Comparison of ENCODE assay signal across 25 cellular contexts in genomic region chr11:36019722-36020121, GRCh38.
DNase-seq lines count a peak whose midpoint lies in the region; ATAC-seq, FAIRE-seq and TF ChIP-seq lines count a peak whose summit lies in the region.
"Had no signal": no experiment of that assay in that cellular context is flagged by ENCODE, and none has a peak within 500 bp of the region (broad histone marks: within the 10 kb centered on the region; RNA-seq: fewer than 3 reads in every experiment).

No MANE protein-coding gene starts in this region.

- H3K36me3 ChIP-seq in breast epithelium (no peaks in the 10 kb centered on the region), keratinocyte (ENCODE audit: control insufficient read depth in 2 of 2, extremely low read depth in 1 of 2, insufficient read depth in 2 of 2, low read length in 2 of 2) (no peaks in the 10 kb centered on the region)
- no peaks in the 10 kb centered on the region for H3K36me3 ChIP-seq in CD4-positive, alpha-beta memory T cell (ENCODE audit: insufficient read depth, low read length)

- DNase-seq in MCF 10A (ENCODE audit: unreplicated experiment) = peak; percentile 69
- DNase-seq in breast epithelium (ENCODE audit: low spot score in 2 of 2) = no peak
- peak; percentile 9 for DNase-seq in amniotic epithelial cell (ENCODE audit: low read depth)
- peak; percentile 72 for DNase-seq in keratinocyte (ENCODE audit: low read depth, low spot score)
- no peak for DNase-seq in CD4-positive, alpha-beta memory T cell
- DNase-seq in COLO829 (ENCODE audit: low spot score) = no peak
- DNase-seq: activated naive CD4-positive, alpha-beta T cell treated with anti-CD3 and anti-CD28 coated beads, Interleukin-2, amount 50 U/mL, for 16 hours; activated T-cell treated with anti-CD3 and anti-CD28 coated beads, Interleukin-2, amount 50 U/mL, for 48 hours; KG1; kidney glomerular epithelial cell; natural killer cell; NCI-H2081 treated with DMSO at 0.1 percent for 48 hours; NCI-H510A treated with DMSO at 0.1 percent for 48 hours; posterior cingulate gyrus had no signal

- H3K4me1 Mint-ChIP-seq in MCF 10A (ENCODE audit: insufficient read depth, unreplicated experiment) = peaks cover 52% of the 10 kb centered on the region
- H3K4me1 Mint-ChIP-seq in CD4-positive, alpha-beta memory T cell = no peaks in the 10 kb centered on the region
- H3K4me1 Mint-ChIP-seq: memory B cell, natural killer cell had no signal

- peak; percentile 98 for FAIRE-seq in keratinocyte (lab: Jason Lieb, UNC)
- FAIRE-seq: A204.1, colon, GM12891 had no signal

- POLR2A ChIA-PET in MCF 10A (lab: Yijun Ruan, JAX) = interaction anchor here (0.6 to 1.3 kb wide), 2 partner anchors 14 to 125 kb away, joined by 3 to 5 read pairs; no protein-coding TSS in a partner anchor
- POLR2A ChIA-PET in CD4-positive, alpha-beta memory T cell (lab: Charles Lee; ENCODE audit: partially characterized antibody) = interaction anchor here (0.6 kb wide), 1 partner anchor 1977 kb away, joined by 3 read pairs; no protein-coding TSS in a partner anchor

- H3K4me1 ChIP-seq in breast epithelium (peaks cover 0 to 3% of the 10 kb centered on the region in 2 donors), keratinocyte (ENCODE audit: control insufficient read depth, extremely low read depth, insufficient read depth, low read length) (peaks cover 37% of the 10 kb centered on the region)
- no peaks in the 10 kb centered on the region for H3K4me1 ChIP-seq in CD4-positive, alpha-beta memory T cell (ENCODE audit: insufficient read depth, low read length)

- H3K27me3 Mint-ChIP-seq in MCF 10A (ENCODE audit: insufficient read depth, unreplicated experiment) = no peaks in the 10 kb centered on the region
- H3K27me3 Mint-ChIP-seq in CD4-positive, alpha-beta memory T cell = peaks cover 4 to 9% of the 10 kb centered on the region in 2 donors
- H3K27me3 Mint-ChIP-seq: type B pancreatic cell had no signal

- H3K4me3 ChIP-seq in breast epithelium (no peak overlapping the region), keratinocyte (ENCODE audit: control insufficient read depth in 2 of 3, extremely low read depth in 1 of 3, insufficient read depth in 2 of 3, low read depth in 1 of 3, low read length in 3 of 3) (no peak overlapping the region)
- H3K4me3 ChIP-seq in CD4-positive, alpha-beta memory T cell (ENCODE audit: low read length in 2 of 2) = no peak overlapping the region
- H3K4me3 ChIP-seq: BLaER1 treated with 17β-estradiol and CSF1 and Interleukin-3, amounts not matched to agents 10 nM and 100 nM had no signal

- intact Hi-C loops in MCF 10A (cut with micrococcal nuclease) = no loop called here
- intact Hi-C loops in breast epithelium (cut with DNase I; ENCODE audit: low total_unique reads) = no loop called here
- intact Hi-C loops in CD4-positive, alpha-beta memory T cell (cut with micrococcal nuclease) = no loop called here

- H3K27me3 ChIP-seq in breast epithelium = no peaks in the 10 kb centered on the region
- no peaks in the 10 kb centered on the region for H3K27me3 ChIP-seq in keratinocyte (ENCODE audit: control insufficient read depth, extremely low read depth, insufficient read depth, low read length)
- H3K27me3 ChIP-seq in CD4-positive, alpha-beta memory T cell (ENCODE audit: insufficient read depth, low read length) = no peaks in the 10 kb centered on the region
- H3K27me3 ChIP-seq: BLaER1 treated with 17β-estradiol and CSF1 and Interleukin-3, amounts not matched to agents 10 nM and 100 nM had no signal

- ATAC-seq in GM18511 (IDR thresholded peaks at IDR 0.05; ENCODE audit: unreplicated experiment) (no peak), HG02642 (IDR thresholded peaks at IDR 0.05; ENCODE audit: poor library complexity, unreplicated experiment) (no peak)
- ATAC-seq: activated CD4-positive, CD25-positive, alpha-beta regulatory T cell treated with anti-CD3 and anti-CD28 coated beads, Interleukin-2, amount 50 U/mL, for 24 hours; natural killer cell had no signal

- H3K27ac Mint-ChIP-seq in MCF 10A (ENCODE audit: low read depth, unreplicated experiment) = peak overlapping the region; percentile 77
- no peak overlapping the region for H3K27ac Mint-ChIP-seq in CD4-positive, alpha-beta memory T cell
- H3K27ac Mint-ChIP-seq: memory B cell; natural killer cell; stimulated activated naive CD8-positive, alpha-beta T cell treated with anti-CD3 and anti-CD28 coated beads, Interleukin-15, Interleukin-2, amounts not matched to agents 100 ng/mL and 50 ng/mL, for 24 hours; type B pancreatic cell had no signal

- no peak overlapping the region for H3K9ac ChIP-seq in keratinocyte (ENCODE audit: control insufficient read depth, extremely low read depth, insufficient read depth, low read length)
- H3K9ac ChIP-seq: BLaER1 treated with 17β-estradiol and CSF1 and Interleukin-3, amounts not matched to agents 10 nM and 100 nM had no signal

- H3K9me3 ChIP-seq in breast epithelium (no peaks in the 10 kb centered on the region), keratinocyte (ENCODE audit: control insufficient read depth, low read depth, low read length) (no peaks in the 10 kb centered on the region)
- no peaks in the 10 kb centered on the region for H3K9me3 ChIP-seq in CD4-positive, alpha-beta memory T cell (ENCODE audit: control insufficient read depth in 1 of 2, low read length in 2 of 2)

- H3K79me2 ChIP-seq in keratinocyte (ENCODE audit: control insufficient read depth, insufficient read depth, low read length) = peaks cover 12% of the 10 kb centered on the region

- BruUV-seq in MCF 10A (replicated peaks; lab: Mats Ljungman, UMichigan) = no TSS peak

- peaks cover 24% of the 10 kb centered on the region for H3K36me3 Mint-ChIP-seq in MCF 10A (ENCODE audit: insufficient read depth, unreplicated experiment)
- H3K36me3 Mint-ChIP-seq in CD4-positive, alpha-beta memory T cell = no peaks in the 10 kb centered on the region
- H3K36me3 Mint-ChIP-seq: memory B cell, natural killer cell, type B pancreatic cell had no signal

- H3K4me3 Mint-ChIP-seq in MCF 10A (ENCODE audit: unreplicated experiment) = no peak overlapping the region
- H3K4me3 Mint-ChIP-seq in CD4-positive, alpha-beta memory T cell = no peak overlapping the region
- H3K4me3 Mint-ChIP-seq: memory B cell; natural killer cell; stimulated activated naive CD8-positive, alpha-beta T cell treated with anti-CD3 and anti-CD28 coated beads, Interleukin-15, Interleukin-2, amounts not matched to agents 100 ng/mL and 50 ng/mL, for 24 hours; type B pancreatic cell had no signal

- CTCF ChIA-PET in MCF 10A (lab: Yijun Ruan, JAX) = interaction anchor here (0.6 to 1.3 kb wide), 4 partner anchors 9 to 534 kb away, joined by 3 to 5 read pairs (median 4); no protein-coding TSS in a partner anchor
- CTCF ChIA-PET in CD4-positive, alpha-beta memory T cell (lab: Charles Lee; ENCODE audit: partially characterized antibody) = no interaction called here

- dilution Hi-C loops in keratinocyte (cut with MboI; ENCODE audit: extremely low pct_ligation_motif_present, low sequenced_read_pairs) = no loop called here

- no peak overlapping the region for H3K27ac ChIP-seq in breast epithelium
- peak overlapping the region; percentile 29 for H3K27ac ChIP-seq in keratinocyte (ENCODE audit: control insufficient read depth, insufficient read depth, low read length)
- no peak overlapping the region for H3K27ac ChIP-seq in CD4-positive, alpha-beta memory T cell (ENCODE audit: low read depth, low read length)
- H3K27ac ChIP-seq: BLaER1 treated with 17β-estradiol and CSF1 and Interleukin-3, amounts not matched to agents 10 nM and 100 nM; HL-60 had no signal

- TF ChIP-seq CTCF in MCF 10A (IDR thresholded peaks at IDR 0.05; ENCODE audit: unreplicated experiment) = no peak
- TF ChIP-seq CTCF in breast epithelium (IDR thresholded peaks at IDR 0.05) = no peak
- no peak for TF ChIP-seq CTCF in keratinocyte (optimal IDR thresholded peaks at IDR 0.05 in 1 of 3, IDR thresholded peaks at IDR 0.05 in 1 of 3, conservative IDR thresholded peaks at IDR 0.05 in 1 of 3; ENCODE audit: extremely low read depth in 1 of 3, insufficient read depth in 2 of 3, low read length in 3 of 3)

- H4K20me1 ChIP-seq in keratinocyte (ENCODE audit: control insufficient read depth, extremely low read depth, insufficient read depth, low read length) = no peaks in the 10 kb centered on the region

- no peak for TF ChIP-seq POLR2A in breast epithelium (IDR thresholded peaks at IDR 0.05)

- no peaks in the 10 kb centered on the region for H3K9me1 ChIP-seq in keratinocyte (ENCODE audit: control insufficient read depth, extremely low read depth, insufficient read depth, low read length)

- no peak overlapping the region for H2AFZ ChIP-seq in keratinocyte (ENCODE audit: control insufficient read depth, low read length)

- H3K9me3 Mint-ChIP-seq in MCF 10A (ENCODE audit: unreplicated experiment) = no peaks in the 10 kb centered on the region
- peaks cover 0 to 1% (median 0%) of the 10 kb centered on the region in 8 donors for H3K9me3 Mint-ChIP-seq in CD4-positive, alpha-beta memory T cell
- H3K9me3 Mint-ChIP-seq: memory B cell; natural killer cell; stimulated activated naive CD8-positive, alpha-beta T cell treated with anti-CD3 and anti-CD28 coated beads, Interleukin-15, Interleukin-2, amounts not matched to agents 100 ng/mL and 50 ng/mL, for 24 hours; type B pancreatic cell had no signal

- H3K4me2 ChIP-seq in keratinocyte (ENCODE audit: control insufficient read depth, extremely low read depth, insufficient read depth, low read depth, low read length) = peak overlapping the region; percentile 19

Comparison
In these comparisons a context has a peak if more than half of its experiments do, and no peak if none do; other contexts are left out.
1. DNase-seq: peak in MCF 10A (single experiment), amniotic epithelial cell (single experiment) and keratinocyte (single experiment); none in breast epithelium (0 of 2), CD4-positive, alpha-beta memory T cell (0 of 5) and COLO829 (single experiment).